Comparison of ENCODE assay signal across 1 cellular context in the genomic region with DNA sequence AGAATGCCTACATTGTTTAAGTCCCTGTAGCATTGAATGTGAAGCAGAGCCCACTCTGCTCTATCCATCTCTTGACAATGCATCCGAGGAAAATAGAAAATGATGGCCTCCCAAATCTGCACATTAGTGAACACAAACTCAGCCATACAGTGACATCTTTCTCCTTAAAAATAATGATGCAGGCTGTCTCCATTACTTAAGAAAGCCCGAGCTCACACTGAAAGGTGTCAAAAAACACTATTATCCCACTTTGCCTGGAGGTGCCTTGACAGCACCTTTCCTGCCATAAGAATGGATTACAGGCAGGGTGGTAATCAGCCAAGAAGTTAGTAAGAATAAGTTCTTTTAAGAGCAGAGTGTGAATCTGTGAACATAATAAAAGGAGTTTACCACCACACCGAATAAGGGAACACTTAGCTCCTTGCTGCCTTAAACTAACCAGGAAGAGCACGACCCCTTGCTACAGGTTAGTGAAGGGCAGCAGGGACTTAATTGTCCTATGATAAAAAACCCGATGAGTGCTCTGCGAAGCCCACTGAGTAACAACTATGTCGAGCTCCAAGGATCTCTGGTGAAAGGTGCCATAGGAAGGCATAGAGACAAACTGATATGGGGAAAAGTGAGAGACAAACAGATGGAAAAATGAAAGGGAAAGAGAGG.
TF ChIP-seq lines count a peak whose summit lies in the region.

No MANE protein-coding gene starts in this region.

TF ChIP-seq in H1, 55 proteins besides CTCF, POLR2A, EP300 and RAD21:
- no peak for TF ChIP-seq TAF7 (optimal IDR thresholded peaks at IDR 0.05; ENCODE audit: borderline replicate concordance, low read depth, low read length)
